ENCODE assay signal across 8 cellular contexts in the genomic region with DNA sequence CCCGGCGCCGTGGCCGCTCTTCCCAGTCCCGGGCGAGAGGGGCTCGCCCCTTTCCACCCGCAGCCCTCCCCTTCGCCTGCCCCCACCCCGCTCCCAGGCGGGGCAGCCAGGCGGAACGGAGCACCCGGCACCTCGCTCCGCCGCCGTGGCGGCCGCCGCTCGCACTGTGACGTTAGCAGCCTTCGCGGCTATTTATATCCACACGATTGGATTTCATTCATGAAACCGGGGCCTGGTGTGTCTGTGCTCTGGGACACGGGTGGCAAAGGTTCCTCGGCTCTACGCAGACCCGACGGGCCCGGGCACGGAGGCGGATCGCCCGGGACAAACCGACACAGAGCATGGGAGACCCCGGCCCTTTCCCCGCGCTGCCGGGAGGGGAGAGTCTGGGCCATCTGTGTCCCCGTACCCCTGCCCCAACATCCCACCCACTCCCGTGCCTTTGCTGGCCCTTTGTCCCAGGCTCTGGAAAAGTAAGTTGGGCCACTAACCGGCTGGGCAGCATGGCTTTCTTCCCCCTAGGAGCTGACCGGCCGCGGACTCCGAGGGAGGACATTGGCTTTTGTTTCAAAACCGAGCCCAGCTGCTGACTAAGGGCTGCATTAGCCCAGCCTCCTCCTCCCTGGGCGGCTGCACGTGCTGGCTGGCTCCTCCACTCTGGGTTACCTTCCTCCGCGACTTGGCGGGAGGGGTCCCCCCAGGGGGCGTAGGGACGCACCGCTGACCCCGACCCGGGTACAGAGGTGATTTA. TPM values are rescaled to one million over a fixed set of nuclear protein-coding genes. Genes with fewer than 3 reads are reported as not detected.
DNase-seq lines count a peak whose midpoint lies in the region; ATAC-seq and TF ChIP-seq lines count a peak whose summit lies in the region.

A gene with protein sequence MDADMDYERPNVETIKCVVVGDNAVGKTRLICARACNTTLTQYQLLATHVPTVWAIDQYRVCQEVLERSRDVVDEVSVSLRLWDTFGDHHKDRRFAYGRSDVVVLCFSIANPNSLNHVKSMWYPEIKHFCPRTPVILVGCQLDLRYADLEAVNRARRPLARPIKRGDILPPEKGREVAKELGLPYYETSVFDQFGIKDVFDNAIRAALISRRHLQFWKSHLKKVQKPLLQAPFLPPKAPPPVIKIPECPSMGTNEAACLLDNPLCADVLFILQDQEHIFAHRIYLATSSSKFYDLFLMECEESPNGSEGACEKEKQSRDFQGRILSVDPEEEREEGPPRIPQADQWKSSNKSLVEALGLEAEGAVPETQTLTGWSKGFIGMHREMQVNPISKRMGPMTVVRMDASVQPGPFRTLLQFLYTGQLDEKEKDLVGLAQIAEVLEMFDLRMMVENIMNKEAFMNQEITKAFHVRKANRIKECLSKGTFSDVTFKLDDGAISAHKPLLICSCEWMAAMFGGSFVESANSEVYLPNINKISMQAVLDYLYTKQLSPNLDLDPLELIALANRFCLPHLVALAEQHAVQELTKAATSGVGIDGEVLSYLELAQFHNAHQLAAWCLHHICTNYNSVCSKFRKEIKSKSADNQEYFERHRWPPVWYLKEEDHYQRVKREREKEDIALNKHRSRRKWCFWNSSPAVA (minus strand): TSS at position 27 of the 751 bp plus-strand sequence. CDS start 32,643 bp downstream, outside the sequence.

- H3K4me1 Mint-ChIP-seq in activated CD8-positive, alpha-beta T cell treated with anti-CD3 and anti-CD28 coated beads for 36 hours (ENCODE audit: low read depth): peaks cover 7% of the 10 kb centered on the region

- peaks cover 48% of the 10 kb centered on the region for H3K27me3 Mint-ChIP-seq in activated CD8-positive, alpha-beta T cell treated with anti-CD3 and anti-CD28 coated beads for 36 hours

- no peak within 1 kb of the TSS for H3K27ac Mint-ChIP-seq in activated CD8-positive, alpha-beta T cell treated with anti-CD3 and anti-CD28 coated beads for 36 hours

- intact Hi-C loops in activated CD8-positive, alpha-beta T cell treated with anti-CD3 and anti-CD28 coated beads for 36 hours (cut with micrococcal nuclease): no loop called here

- no peaks in the 10 kb centered on the region for H3K9me3 ChIP-seq in esophagus (ENCODE audit: control insufficient read depth in 2 of 2, insufficient read depth in 1 of 2, low read depth in 1 of 2, low read length in 1 of 2)

- H3K27me3 ChIP-seq in esophagus (ENCODE audit: control insufficient read depth in 1 of 2, insufficient read depth in 2 of 2, low read length in 2 of 2): no peaks in the 10 kb centered on the region

- 1% methylated on average over 55 to 60 of the region's 60 CpGs for WGBS in esophagus, 2 donors

- CTCF ChIA-PET in activated CD8-positive, alpha-beta T cell treated with anti-CD3 and anti-CD28 coated beads for 36 hours (lab: Charles Lee): no interaction called here

- no peaks in the 10 kb centered on the region for H3K36me3 ChIP-seq in esophagus (ENCODE audit: control insufficient read depth in 2 of 2, insufficient read depth in 2 of 2, low read length in 1 of 2)

- no peaks in the 10 kb centered on the region for H3K9me3 Mint-ChIP-seq in activated CD8-positive, alpha-beta T cell treated with anti-CD3 and anti-CD28 coated beads for 36 hours

- peaks cover 0 to 6% of the 10 kb centered on the region in 2 donors for H3K4me1 ChIP-seq in esophagus (ENCODE audit: control insufficient read depth in 2 of 2, insufficient read depth in 2 of 2, low read length in 1 of 2)

- POLR2A ChIA-PET in activated CD8-positive, alpha-beta T cell treated with anti-CD3 and anti-CD28 coated beads for 36 hours (lab: Charles Lee): no interaction called here

- TF ChIP-seq CTCF in activated CD8-positive, alpha-beta T cell treated with anti-CD3 and anti-CD28 coated beads for 36 hours (IDR thresholded peaks at IDR 0.05): no peak

- peak within 1 kb of the TSS; percentile 47 for H3K4me3 Mint-ChIP-seq in activated CD8-positive, alpha-beta T cell treated with anti-CD3 and anti-CD28 coated beads for 36 hours

- peak within 1 kb of the TSS; percentile 85 for H3K27ac ChIP-seq in esophagus (ENCODE audit: low read depth in 2 of 2, low read length in 1 of 2)
- H3K27ac ChIP-seq in temporal lobe (ENCODE audit: low read depth, low read length): peak within 1 kb of the TSS; percentile 97

- ATAC-seq in HG02610 (IDR thresholded peaks at IDR 0.05; ENCODE audit: unreplicated experiment): peak; percentile 49
- peak; percentile 70 for ATAC-seq in activated CD8-positive, alpha-beta T cell treated with anti-CD3 and anti-CD28 coated beads for 36 hours

- peak; percentile 61 for DNase-seq in activated CD8-positive, alpha-beta memory T cell treated with anti-CD3 and anti-CD28 coated beads for 24 hours
- DNase-seq in activated CD8-positive, alpha-beta memory T cell treated with anti-CD3 and anti-CD28 coated beads, Interleukin-2, amount 50 U/mL, for 4 hours: no peak
- DNase-seq in NCI-H1694 treated with DMSO at 0.1 percent for 48 hours (lab: John Stamatoyannopoulos, UW): peak; percentile 53
- DNase-seq in activated CD8-positive, alpha-beta T cell treated with anti-CD3 and anti-CD28 coated beads for 36 hours: peak; percentile 36
- DNase-seq in mesenteric fat pad (ENCODE audit: low spot score): peak; percentile 91

- H3K4me3 ChIP-seq in esophagus (ENCODE audit: low read depth in 1 of 2, low read length in 2 of 2): peak within 1 kb of the TSS; percentile 54 to 82

- no peaks in the 10 kb centered on the region for H3K36me3 Mint-ChIP-seq in activated CD8-positive, alpha-beta T cell treated with anti-CD3 and anti-CD28 coated beads for 36 hours (ENCODE audit: low read depth)

RNA-seq across cellular contexts. Expression of the gene that starts here (rescaled TPM):
- total RNA-seq in activated CD8-positive, alpha-beta T cell treated with anti-CD3 and anti-CD28 coated beads for 36 hours: under 1 TPM; 0.09 to 0.74 TPM
- under 1 TPM; 0.73 to 0.77 TPM for polyA plus RNA-seq in esophagus
- total RNA-seq in mesenteric fat pad (22.6 TPM), temporal lobe (27.5 TPM)

Comparison
In these comparisons a context has a peak if more than half of its experiments do, and no peak if none do; other contexts are left out.
1. RNA of the gene that starts here (total RNA-seq): 27.5 TPM in temporal lobe (single experiment) and 22.6 TPM in mesenteric fat pad (single experiment); 0.09 to 0.74 TPM in activated CD8-positive, alpha-beta T cell treated with anti-CD3 and anti-CD28 coated beads for 36 hours; every median in the first group is over 10 times any median in the second.
2. Peak in DNase-seq and ATAC-seq in activated CD8-positive, alpha-beta T cell treated with anti-CD3 and anti-CD28 coated beads for 36 hours; RNA of the gene not detected or under 1 TPM.